ENCODE assay signal across 8 cellular contexts in the genomic region with DNA sequence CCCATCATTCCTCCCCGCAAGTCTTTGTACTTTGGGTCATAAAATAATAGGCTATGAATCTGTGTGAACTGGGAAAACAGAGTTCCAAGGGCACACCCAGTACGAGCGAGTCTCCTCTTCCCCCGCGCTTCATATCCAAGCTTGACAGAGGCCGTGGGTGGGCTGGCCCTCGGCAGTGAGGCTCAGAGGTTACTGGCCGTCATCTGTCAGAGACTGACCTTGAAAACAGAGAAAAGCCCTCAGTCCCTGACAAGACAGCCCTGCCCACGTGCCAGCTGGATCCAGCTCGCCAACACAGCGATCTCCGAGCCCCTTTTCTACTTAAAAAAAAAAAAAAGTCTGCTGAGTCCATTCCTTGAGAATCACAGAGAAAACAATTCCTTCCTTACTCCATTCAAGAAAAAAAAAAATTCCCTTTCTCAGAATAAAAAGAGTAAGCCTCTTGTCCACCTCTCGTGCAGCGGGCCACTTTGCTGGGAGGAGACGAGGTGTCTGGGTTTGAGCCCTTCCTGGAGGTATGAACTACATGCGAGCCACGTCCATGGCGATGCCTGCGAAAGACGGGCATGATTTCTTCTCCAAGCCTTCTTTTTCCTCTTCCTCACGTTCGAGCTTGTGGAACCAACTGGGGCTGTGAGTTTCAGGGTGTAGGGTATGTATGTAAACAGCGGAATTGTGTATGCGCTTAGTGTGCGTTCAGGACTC. TPM values are rescaled to one million over a fixed set of nuclear protein-coding genes. Genes with fewer than 3 reads are reported as not detected.
DNase-seq lines count a peak whose midpoint lies in the region; ATAC-seq and TF ChIP-seq lines count a peak whose summit lies in the region.

No MANE protein-coding gene starts in this region.

- peaks cover 35% of the 10 kb centered on the region for H3K27me3 Mint-ChIP-seq in activated CD4-positive, alpha-beta T cell treated with anti-CD3 and anti-CD28 coated beads for 36 hours
- H3K27me3 Mint-ChIP-seq in central memory CD8-positive, alpha-beta T cell = peaks cover 20% of the 10 kb centered on the region

- H3K79me2 ChIP-seq in PC-9 (ENCODE audit: low read depth) = no peaks in the 10 kb centered on the region

- no TSS peak for BruUV-seq in PC-9 (replicated peaks; lab: Mats Ljungman, UMichigan)

- CTCF ChIA-PET in activated CD4-positive, alpha-beta T cell treated with anti-CD3 and anti-CD28 coated beads for 36 hours (lab: Charles Lee) = interaction anchor here (1.6 kb wide), 1 partner anchor 20 kb away, joined by 4 read pairs; no protein-coding TSS in a partner anchor
- CTCF ChIA-PET in PC-9 (lab: Charles Lee) = no interaction called here

- no peak overlapping the region for H3K4me2 ChIP-seq in PC-9

- no peak for DNase-seq in activated CD4-positive, alpha-beta T cell treated with anti-CD3 and anti-CD28 coated beads for 36 hours
- DNase-seq in activated CD4-positive, alpha-beta T cell treated with anti-CD3 and anti-CD28 coated beads for 4 hours = no peak
- DNase-seq in central memory CD8-positive, alpha-beta T cell (ENCODE audit: low spot score in 2 of 2) = no peak
- DNase-seq in right lobe of liver (peak in 1 of 3 donors; percentile 18), tibial artery (peak; percentile 29 to 65), PC-9 (no peak), RKO (ENCODE audit: low spot score) (no peak)

- WGBS in right lobe of liver (ENCODE audit: insufficient coverage, low coverage, low lambda C conversion rate, missing lambda C conversion rate) = 4% methylated on average over 21 of the region's 25 CpGs

- intact Hi-C loops in activated CD4-positive, alpha-beta T cell treated with anti-CD3 and anti-CD28 coated beads for 36 hours (cut with DNase I, micrococcal nuclease) = loop anchor here (5.0 to 10.0 kb wide), 2 partner anchors 207 to 210 kb away; no protein-coding TSS in a partner anchor
- intact Hi-C loops in right lobe of liver (cut with DNase I) (no loop called here), tibial artery (cut with DNase I; ENCODE audit: low total_unique reads) (loop anchor here (10.0 kb wide), 1 partner anchor 97 kb away; no protein-coding TSS in a partner anchor), PC-9 (cut with micrococcal nuclease; ENCODE audit: unreplicated experiment) (no loop called here)

- no peak overlapping the region for H3K27ac Mint-ChIP-seq in activated CD4-positive, alpha-beta T cell treated with anti-CD3 and anti-CD28 coated beads for 36 hours
- no peak overlapping the region for H3K27ac Mint-ChIP-seq in central memory CD8-positive, alpha-beta T cell (ENCODE audit: low read depth)

- no peaks in the 10 kb centered on the region for H3K9me2 ChIP-seq in PC-9 (ENCODE audit: insufficient read depth)

- POLR2A ChIA-PET in activated CD4-positive, alpha-beta T cell treated with anti-CD3 and anti-CD28 coated beads for 36 hours (lab: Charles Lee) = no interaction called here
- POLR2A ChIA-PET in PC-9 (lab: Charles Lee; ENCODE audit: unreplicated experiment) = no interaction called here

- H3K36me3 ChIP-seq in right lobe of liver = no peaks in the 10 kb centered on the region
- H3K36me3 ChIP-seq in tibial artery = no peaks in the 10 kb centered on the region
- H3K36me3 ChIP-seq in PC-9 (ENCODE audit: low read depth) = no peaks in the 10 kb centered on the region

- no peaks in the 10 kb centered on the region; the same call in 1 of the 2 replicates for H3F3A ChIP-seq in PC-9 (ENCODE audit: insufficient read depth, low read depth)

- peak overlapping the region; percentile 44 for H3K4me3 Mint-ChIP-seq in activated CD4-positive, alpha-beta T cell treated with anti-CD3 and anti-CD28 coated beads for 36 hours
- peak overlapping the region; percentile 51 for H3K4me3 Mint-ChIP-seq in central memory CD8-positive, alpha-beta T cell

- H4K20me1 ChIP-seq in PC-9 (ENCODE audit: insufficient read depth) = no peaks in the 10 kb centered on the region

- H3K4me3 ChIP-seq in right lobe of liver (peak overlapping the region in 2 of 3 donors; percentile 14 to 55), tibial artery (peak overlapping the region; percentile 76 to 90), PC-9 (no peak overlapping the region)

- no peak overlapping the region for H2AFZ ChIP-seq in PC-9

- TF ChIP-seq CTCF in right lobe of liver (IDR thresholded peaks at IDR 0.05) (no peak), tibial artery (IDR thresholded peaks at IDR 0.05) (no peak), PC-9 (conservative IDR thresholded peaks at IDR 0.05) (no peak)

- H3K4me1 Mint-ChIP-seq in activated CD4-positive, alpha-beta T cell treated with anti-CD3 and anti-CD28 coated beads for 36 hours = peaks cover 10% of the 10 kb centered on the region
- H3K4me1 Mint-ChIP-seq in central memory CD8-positive, alpha-beta T cell = peaks cover 6% of the 10 kb centered on the region

- H3K4me1 ChIP-seq in right lobe of liver = peaks cover 0 to 9% (median 0%) of the 10 kb centered on the region in 4 donors
- peaks cover 0 to 11% (median 0%) of the 10 kb centered on the region in 4 donors for H3K4me1 ChIP-seq in tibial artery
- no peaks in the 10 kb centered on the region for H3K4me1 ChIP-seq in PC-9 (replicated peaks; ENCODE audit: insufficient read depth)

- H3K27ac ChIP-seq in right lobe of liver (no peak overlapping the region), tibial artery (peak overlapping the region; percentile 61 to 78), PC-9 (no peak overlapping the region)

- H3K9me3 Mint-ChIP-seq in activated CD4-positive, alpha-beta T cell treated with anti-CD3 and anti-CD28 coated beads for 36 hours (ENCODE audit: low read depth) = no peaks in the 10 kb centered on the region
- no peaks in the 10 kb centered on the region for H3K9me3 Mint-ChIP-seq in central memory CD8-positive, alpha-beta T cell

- H3K9me3 ChIP-seq in right lobe of liver = no peaks in the 10 kb centered on the region
- H3K9me3 ChIP-seq in tibial artery = no peaks in the 10 kb centered on the region
- no peaks in the 10 kb centered on the region for H3K9me3 ChIP-seq in PC-9 (ENCODE audit: insufficient read depth, low read depth)

- H3K27me3 ChIP-seq in right lobe of liver (no peaks in the 10 kb centered on the region), tibial artery (no peaks in the 10 kb centered on the region), PC-9 (ENCODE audit: insufficient read depth, low read depth) (no peaks in the 10 kb centered on the region)

- no peak for TF ChIP-seq POLR2A in right lobe of liver (IDR thresholded peaks at IDR 0.05)

- H3K36me3 Mint-ChIP-seq in activated CD4-positive, alpha-beta T cell treated with anti-CD3 and anti-CD28 coated beads for 36 hours (ENCODE audit: low read depth) = no peaks in the 10 kb centered on the region
- peaks cover 2% of the 10 kb centered on the region for H3K36me3 Mint-ChIP-seq in central memory CD8-positive, alpha-beta T cell (ENCODE audit: insufficient read depth)

- no peak for ATAC-seq in activated CD4-positive, alpha-beta T cell treated with anti-CD3 and anti-CD28 coated beads for 36 hours
- ATAC-seq in central memory CD8-positive, alpha-beta T cell (replicated peaks; ENCODE audit: extremely low read depth, poor library complexity, severe bottlenecking) = no peak
- ATAC-seq in right lobe of liver (peak in 1 of 4 donors; percentile 13), GM18909 (IDR thresholded peaks at IDR 0.05; ENCODE audit: poor library complexity, unreplicated experiment) (no peak)

RNA-seq across cellular contexts. Expression of a gene that starts 0.8 kb away (rescaled TPM):
- total RNA-seq in activated CD4-positive, alpha-beta T cell treated with anti-CD3 and anti-CD28 coated beads for 36 hours = not detected
- total RNA-seq in right lobe of liver (1 to 10 TPM; 1.2 to 9.0 (median 2.3) TPM), PC-9 (2021) (not detected in 2 replicates)

Comparison
In these comparisons a context has a peak if more than half of its experiments do, and no peak if none do; other contexts are left out.
1. DNase-seq: peak in tibial artery (2 of 2); none in activated CD4-positive, alpha-beta T cell treated with anti-CD3 and anti-CD28 coated beads for 36 hours (single experiment), activated CD4-positive, alpha-beta T cell treated with anti-CD3 and anti-CD28 coated beads for 4 hours (0 of 2), central memory CD8-positive, alpha-beta T cell (0 of 2), PC-9 (0 of 2) and RKO (single experiment).
2. H3K27ac ChIP-seq: peak in tibial artery (2 of 2); none in right lobe of liver (0 of 3) and PC-9 (single experiment).
3. intact Hi-C loops: an anchor here in activated CD4-positive, alpha-beta T cell treated with anti-CD3 and anti-CD28 coated beads for 36 hours (5.0 to 10.0 kb wide) and tibial artery (10.0 kb wide); none called in right lobe of liver and PC-9.